Comparison of ENCODE assay signal across 13 cellular contexts in the genomic region with DNA sequence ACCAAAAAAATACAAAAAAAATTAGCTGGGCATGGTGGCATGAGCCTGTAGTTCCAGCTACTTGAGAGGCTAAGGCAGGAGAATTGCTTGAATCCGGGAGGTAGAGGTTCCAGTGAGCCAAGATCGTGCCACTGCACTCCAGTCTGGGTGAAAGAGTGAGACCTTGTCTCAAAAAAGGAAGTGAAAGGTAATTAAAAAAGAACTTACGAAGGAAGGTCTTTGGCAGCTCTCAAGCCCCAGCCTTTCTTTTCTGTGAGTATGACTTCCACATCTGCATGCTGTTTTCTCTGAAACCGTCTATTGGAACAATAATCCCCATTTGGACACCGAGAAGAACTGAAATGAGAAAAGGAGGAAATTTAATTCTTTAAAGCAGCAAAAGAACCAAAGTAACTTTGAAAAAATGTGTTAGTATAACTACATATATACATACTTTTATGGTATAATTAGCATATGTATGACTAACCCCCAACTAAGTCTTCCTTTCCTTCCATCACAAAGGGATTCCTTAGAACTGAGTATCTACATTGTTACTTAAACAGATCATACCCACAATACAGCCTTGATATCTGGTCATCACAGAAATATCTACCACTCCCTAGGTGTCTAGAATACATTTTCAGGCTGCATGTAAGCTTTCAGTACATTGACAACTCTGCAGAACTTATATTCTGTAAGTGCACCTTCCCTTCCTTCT. TPM values are rescaled to one million over a fixed set of nuclear protein-coding genes. Genes with fewer than 3 reads are reported as not detected.
DNase-seq lines count a peak whose midpoint lies in the region; ATAC-seq and TF ChIP-seq lines count a peak whose summit lies in the region.
"Had no signal": no experiment of that assay in that cellular context is flagged by ENCODE, and none has a peak within 500 bp of the region (broad histone marks: within the 10 kb centered on the region; RNA-seq: fewer than 3 reads in every experiment).

No MANE protein-coding gene starts in this region.

- H3K56ac ChIP-seq in IMR-90 (ENCODE audit: extremely low read depth, insufficient read depth, low read length) = peak overlapping the region; percentile 94

- H3K36me3 ChIP-seq in IMR-90 (ENCODE audit: control insufficient read depth, insufficient read depth, low read length) (peaks cover 15% of the 10 kb centered on the region), iPS-20b (ENCODE audit: insufficient read depth, low read depth, low read length) (peaks cover 71% of the 10 kb centered on the region)

- H2BK120ac ChIP-seq in IMR-90 (ENCODE audit: low read depth, low read length) = peak overlapping the region; percentile 95

- peak overlapping the region; percentile 97 for H2BK20ac ChIP-seq in IMR-90 (ENCODE audit: low read depth, low read length)

- CTCF ChIA-PET in IMR-90 (lab: Yijun Ruan, JAX) = no interaction called here

- H4K20me1 ChIP-seq in IMR-90 (ENCODE audit: insufficient read depth, low read length) = no peaks in the 10 kb centered on the region

- no peaks in the 10 kb centered on the region for H3K9me3 ChIP-seq in IMR-90 (ENCODE audit: control insufficient read depth, insufficient read depth, low read length)
- no peaks in the 10 kb centered on the region for H3K9me3 ChIP-seq in iPS-20b (ENCODE audit: insufficient read depth, low read depth, low read length)

- H2AK5ac ChIP-seq in IMR-90 (ENCODE audit: low read depth, low read length) = peak overlapping the region; percentile 98

- peaks cover 11 to 45% of the 10 kb centered on the region in 2 experiments for H3K79me1 ChIP-seq in IMR-90 (ENCODE audit: low read depth in 1 of 2, low read length in 2 of 2)

- peak overlapping the region; percentile 22; the same call in 1 of the 2 replicates for H3K9ac ChIP-seq in IMR-90 (ENCODE audit: low read depth, low read length)
- H3K9ac ChIP-seq in iPS-20b (ENCODE audit: low read depth, low read length) = peak overlapping the region; percentile 26; the same call in 1 of the 2 replicates

- H3K4me2 ChIP-seq in IMR-90 (ENCODE audit: low read depth, low read length) = peak overlapping the region; percentile 72; the same call in 1 of the 2 replicates

- BruUV-seq in IMR-90 (replicated peaks; lab: Mats Ljungman, UMichigan) = no TSS peak

- H2BK15ac ChIP-seq in IMR-90 (ENCODE audit: low read depth, low read length) = peak overlapping the region; percentile 83

- dilution Hi-C loops in IMR-90 (cut with HindIII; ENCODE audit: low sequenced_read_pairs, unreplicated experiment) = no loop called here

- H3K9me1 ChIP-seq in IMR-90 (ENCODE audit: insufficient read depth, low read length) = peaks cover 6% of the 10 kb centered on the region; the same call in 1 of the 2 replicates

- POLR2A ChIA-PET in IMR-90 (lab: Charles Lee; ENCODE audit: unreplicated experiment) = no interaction called here

- H3K27me3 ChIP-seq in IMR-90 (ENCODE audit: control insufficient read depth, insufficient read depth, low read length) (no peaks in the 10 kb centered on the region), iPS-20b (ENCODE audit: insufficient read depth, low read length) (no peaks in the 10 kb centered on the region)

- ATAC-seq in IMR-90 (ENCODE audit: low read depth) = peak; percentile 88
- ATAC-seq: left cardiac atrium had no signal

- H3K23ac ChIP-seq in IMR-90 (ENCODE audit: low read depth, low read length) = peak overlapping the region; percentile 85

- 93% methylated on average over 2 of the region's 5 CpGs; no CpG with 5 or more reads in 1 of the 2 experiments for WGBS in IMR-90 (ENCODE audit: extremely low coverage in 2 of 2, insufficient read length in 1 of 2), 2 experiments

- intact Hi-C loops in IMR-90 (cut with micrococcal nuclease) (no loop called here), posterior cingulate gyrus (cut with DNase I) (no loop called here)

- H2BK5ac ChIP-seq in IMR-90 (ENCODE audit: low read depth, low read length, poor library complexity, severe bottlenecking) = peak overlapping the region; percentile 96

- H4K8ac ChIP-seq in IMR-90 (ENCODE audit: low read depth in 2 of 2, low read length in 2 of 2) = peak overlapping the region; percentile 75 to 94

- in situ Hi-C loops in IMR-90 (cut with MboI; ENCODE audit: low sequenced_read_pairs) = no loop called here
- in situ Hi-C loops in G401 (cut with HindIII; ENCODE audit: low sequenced_read_pairs) = no loop called here

- TF ChIP-seq RAD21 in IMR-90 (IDR thresholded peaks at IDR 0.05; ENCODE audit: low read length) = no peak

- DNase-seq in EH (ENCODE audit: low read depth) (peak; percentile 88), IMR-90 (peak; percentile 92), G401 (ENCODE audit: low spot score) (no peak), posterior cingulate gyrus (no peak), NCI-H1694 treated with DMSO at 0.1 percent for 48 hours (lab: John Stamatoyannopoulos, UW) (no peak), DMS153 treated with DMSO at 0.1 percent for 48 hours (lab: John Stamatoyannopoulos, UW; ENCODE audit: unreplicated experiment) (no peak)
- DNase-seq: activated T-cell treated with anti-CD3 and anti-CD28 coated beads, Interleukin-2, amount 50 U/mL, for 1 hour; DMS 273 treated with DMSO at 0.1 percent for 48 hours; left cardiac atrium; NCI-H1694; stimulated activated CD8-positive, alpha-beta memory T cell treated with anti-CD3 and anti-CD28 coated beads, Interleukin-4, amount 100 ng/mL, for 48 hours had no signal

- peak overlapping the region; percentile 44 for H2AK9ac ChIP-seq in IMR-90 (replicated peaks; ENCODE audit: low read depth, low read length, poor library complexity)

- H2AFZ ChIP-seq in IMR-90 (replicated peaks; ENCODE audit: low read length, poor library complexity) = no peak overlapping the region

- H4K91ac ChIP-seq in IMR-90 (ENCODE audit: insufficient read depth, low read depth, low read length) = peak overlapping the region; percentile 95

- peak overlapping the region; percentile 67; the same call in 1 of the 2 replicates for H3K18ac ChIP-seq in IMR-90 (ENCODE audit: low read depth, low read length)

- H3K4me3 ChIP-seq in IMR-90 (ENCODE audit: insufficient read depth, low read depth, low read length) (peak overlapping the region; percentile 5; the same call in 1 of the 2 replicates), WI38 (ENCODE audit: low read depth, low read length) (peak overlapping the region; percentile 11), iPS-20b (ENCODE audit: low read length) (peak overlapping the region; percentile 40; the same call in 1 of the 2 replicates)

- TF ChIP-seq POLR2A in IMR-90 (IDR thresholded peaks at IDR 0.05; ENCODE audit: low read depth, low read length) = no peak

- peak overlapping the region; percentile 98 for H3K4ac ChIP-seq in IMR-90 (ENCODE audit: low read depth, low read length)

- TF ChIP-seq CTCF in IMR-90 (conservative IDR thresholded peaks at IDR 0.05; ENCODE audit: low read depth, low read length) = no peak
- TF ChIP-seq CTCF in WI38 (IDR thresholded peaks at IDR 0.05; ENCODE audit: low read depth, low read length) = no peak

- H3K14ac ChIP-seq in IMR-90 (replicated peaks; ENCODE audit: low read depth, low read length) = peak overlapping the region; percentile 95

- H3K4me1 ChIP-seq in IMR-90 (ENCODE audit: control insufficient read depth, insufficient read depth, low read length) = peaks cover 18% of the 10 kb centered on the region
- H3K4me1 ChIP-seq in iPS-20b (ENCODE audit: insufficient read depth, low read length) = peaks cover 19% of the 10 kb centered on the region

- H4K5ac ChIP-seq in IMR-90 (ENCODE audit: low read depth, low read length) = peak overlapping the region; percentile 93

- peak overlapping the region; percentile 90 for H3K27ac ChIP-seq in IMR-90 (ENCODE audit: insufficient read depth, low read length)
- peak overlapping the region; percentile 48 for H3K27ac ChIP-seq in iPS-20b (ENCODE audit: low read length)

TF ChIP-seq in IMR-90, 13 proteins besides CTCF, POLR2A, EP300 and RAD21:
- TF ChIP-seq, protein P1, sequence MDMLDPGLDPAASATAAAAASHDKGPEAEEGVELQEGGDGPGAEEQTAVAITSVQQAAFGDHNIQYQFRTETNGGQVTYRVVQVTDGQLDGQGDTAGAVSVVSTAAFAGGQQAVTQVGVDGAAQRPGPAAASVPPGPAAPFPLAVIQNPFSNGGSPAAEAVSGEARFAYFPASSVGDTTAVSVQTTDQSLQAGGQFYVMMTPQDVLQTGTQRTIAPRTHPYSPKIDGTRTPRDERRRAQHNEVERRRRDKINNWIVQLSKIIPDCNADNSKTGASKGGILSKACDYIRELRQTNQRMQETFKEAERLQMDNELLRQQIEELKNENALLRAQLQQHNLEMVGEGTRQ (IDR thresholded peaks at IDR 0.05; ENCODE audit: low read depth, low read length) = no peak
- peak; percentile 62 for TF ChIP-seq FOS (IDR thresholded peaks at IDR 0.05; ENCODE audit: low read depth, low read length)

RNA-seq across cellular contexts. Expression of a gene that starts 50.1 kb away (rescaled TPM):
- 20.1 and 30.3 TPM in 2 replicates for total RNA-seq in IMR-90 (2012; rRNA removed)
- 14.9 and 18.3 TPM in 2 replicates for polyA plus RNA-seq in IMR-90 (2012; rRNA removed)
- polyA plus RNA-seq in IMR-90 (2012; cell fraction: cytosol; rRNA removed) = 5.0 and 6.7 TPM in 2 replicates
- polyA plus RNA-seq in IMR-90 (2012; cell fraction: nucleus; rRNA removed; ENCODE audit: low replicate concordance) = 9.4 and 28.0 TPM in 2 replicates
- 22.2 and 37.0 TPM in 2 replicates for total RNA-seq in G401 (2014; rRNA removed; shearing (Covaris generic))

Comparison
In these comparisons a context has a peak if more than half of its experiments do, and no peak if none do; other contexts are left out.
1. DNase-seq: peak in EH (single experiment) and IMR-90 (single experiment); none in G401 (single experiment), posterior cingulate gyrus (0 of 10), NCI-H1694 treated with DMSO at 0.1 percent for 48 hours (single experiment) and DMS153 treated with DMSO at 0.1 percent for 48 hours (single experiment).
2. Peak in every context shown above with its lines, with median percentiles within 50 percentile points of each other: H3K4me3 ChIP-seq.